2 cellular contexts compared by ENCODE assay signal in genomic region chr7:131692131-131692960, GRCh38.
TF ChIP-seq lines count a peak whose summit lies in the region.

No MANE protein-coding gene starts in this region.

TF ChIP-seq in IMR-90, 13 proteins besides CTCF, POLR2A, EP300 and RAD21:
- no peak for TF ChIP-seq CHD1 (IDR thresholded peaks at IDR 0.05; ENCODE audit: low read depth, low read length)
- no peak for TF ChIP-seq RFX5 (IDR thresholded peaks at IDR 0.05; ENCODE audit: low read depth, low read length)
- no peak for TF ChIP-seq USF2 (IDR thresholded peaks at IDR 0.05; ENCODE audit: low read depth, low read length)
- no peak for TF ChIP-seq NFE2L2 (IDR thresholded peaks at IDR 0.05; ENCODE audit: low read depth, low read length)
- no peak for TF ChIP-seq CEBPB (IDR thresholded peaks at IDR 0.05; ENCODE audit: low read depth, low read length)
- TF ChIP-seq SMC3 (IDR thresholded peaks at IDR 0.05; ENCODE audit: low read depth, low read length), result peak; percentile 14; the same call in 1 of the 2 replicates
TF ChIP-seq in IMR-90: peak in this region for 1.

TF ChIP-seq in GM12878, 131 proteins besides CTCF, POLR2A, EP300 and RAD21:
- TF ChIP-seq SMC3 (IDR thresholded peaks at IDR 0.05; ENCODE audit: borderline replicate concordance, low read length), result peak; percentile 19; the same call in 1 of the 2 replicates
- no peak for TF ChIP-seq BACH1 (IDR thresholded peaks at IDR 0.05; ENCODE audit: borderline replicate concordance)
